23 cellular contexts compared by ENCODE assay signal in genomic region chr5:167665841-167666375, GRCh38.
"Had no signal": no experiment of that assay in that cellular context is flagged by ENCODE, and none has a peak within 500 bp of the region (broad histone marks: within the 10 kb centered on the region; RNA-seq: fewer than 3 reads in every experiment).

No MANE protein-coding gene starts in this region.

- H3K4me1 ChIP-seq: upper lobe of right lung had no signal

- H3K27ac Mint-ChIP-seq: activated CD4-positive, alpha-beta memory T cell treated with anti-CD3 and anti-CD28 coated beads, Interleukin-2, amount 10 ng/mL, durations not matched to agents 7 days and 5 days; activated CD4-positive, alpha-beta T cell treated with anti-CD3 and anti-CD28 coated beads, Interleukin-2, amount 10 ng/mL, durations not matched to agents 24 days and 14 days; activated T-helper 1 cell treated with anti-CD3 and anti-CD28 coated beads, Interleukin-12 subunit alpha, Interleukin-12 subunit beta, Interleukin-2, Interleukin-4 antibody, amounts not matched to agents 30 ng/mL and 10 ng/mL and 1 ng/mL, durations not matched to agents 14 hours and 24 hours and 36 hours; naive thymus-derived CD4-positive, alpha-beta T cell had no signal

- H3K36me3 ChIP-seq: brain microvascular endothelial cell, upper lobe of right lung had no signal

- H3K9me3 Mint-ChIP-seq: activated CD4-positive, alpha-beta memory T cell treated with anti-CD3 and anti-CD28 coated beads, Interleukin-2, amount 10 ng/mL, durations not matched to agents 7 days and 5 days; activated CD4-positive, alpha-beta T cell treated with anti-CD3 and anti-CD28 coated beads, Interleukin-2, amount 10 ng/mL, durations not matched to agents 24 days and 14 days; activated T-helper 1 cell treated with anti-CD3 and anti-CD28 coated beads, Interleukin-12 subunit alpha, Interleukin-12 subunit beta, Interleukin-2, Interleukin-4 antibody, amounts not matched to agents 30 ng/mL and 10 ng/mL and 1 ng/mL, durations not matched to agents 14 hours and 24 hours and 36 hours; neural crest cell had no signal

- H3K27ac ChIP-seq: brain microvascular endothelial cell, upper lobe of right lung, VCaP had no signal

- H3K4me1 Mint-ChIP-seq: activated CD4-positive, alpha-beta memory T cell treated with anti-CD3 and anti-CD28 coated beads, Interleukin-2, amount 10 ng/mL, durations not matched to agents 7 days and 5 days; activated CD4-positive, alpha-beta T cell treated with anti-CD3 and anti-CD28 coated beads, Interleukin-2, amount 10 ng/mL, durations not matched to agents 24 days and 14 days; central memory CD8-positive, alpha-beta T cell; naive thymus-derived CD4-positive, alpha-beta T cell had no signal

- H3K4me3 ChIP-seq: upper lobe of right lung had no signal

- H3K27me3 ChIP-seq: brain microvascular endothelial cell, upper lobe of right lung had no signal

- H3K9me3 ChIP-seq: upper lobe of right lung had no signal

- H3K4me3 Mint-ChIP-seq: activated CD4-positive, alpha-beta memory T cell treated with anti-CD3 and anti-CD28 coated beads, Interleukin-2, amount 10 ng/mL, durations not matched to agents 7 days and 5 days; activated CD4-positive, alpha-beta T cell treated with anti-CD3 and anti-CD28 coated beads, Interleukin-2, amount 10 ng/mL, durations not matched to agents 24 days and 14 days; activated T-helper 1 cell treated with anti-CD3 and anti-CD28 coated beads, Interleukin-12 subunit alpha, Interleukin-12 subunit beta, Interleukin-2, Interleukin-4 antibody, amounts not matched to agents 30 ng/mL and 10 ng/mL and 1 ng/mL, durations not matched to agents 14 hours and 24 hours and 36 hours; central memory CD8-positive, alpha-beta T cell; naive thymus-derived CD4-positive, alpha-beta T cell; neural crest cell had no signal

- H3K36me3 Mint-ChIP-seq: naive thymus-derived CD4-positive, alpha-beta T cell had no signal

- ATAC-seq: activated CD4-positive, CD25-positive, alpha-beta regulatory T cell treated with anti-CD3 and anti-CD28 coated beads, Interleukin-2, amount 50 U/mL, for 24 hours; esophagus mucosa; naive thymus-derived CD4-positive, alpha-beta T cell; stimulated activated naive CD8-positive, alpha-beta T cell treated with anti-CD3 and anti-CD28 coated beads, Interleukin-15, Interleukin-2, amounts not matched to agents 100 U/mL and 50 U/mL, for 24 hours; upper lobe of right lung had no signal

- H3K27me3 Mint-ChIP-seq: activated CD4-positive, alpha-beta memory T cell treated with anti-CD3 and anti-CD28 coated beads, Interleukin-2, amount 10 ng/mL, durations not matched to agents 7 days and 5 days; activated CD4-positive, alpha-beta T cell treated with anti-CD3 and anti-CD28 coated beads, Interleukin-2, amount 10 ng/mL, durations not matched to agents 24 days and 14 days; central memory CD8-positive, alpha-beta T cell had no signal

- FAIRE-seq: colon, endothelial cell of umbilical vein, frontal cortex had no signal

- DNase-seq: activated CD4-positive, alpha-beta memory T cell treated with anti-CD3 and anti-CD28 coated beads, Interleukin-2, amount 10 ng/mL, durations not matched to agents 7 days and 5 days; activated CD4-positive, alpha-beta T cell treated with anti-CD3 and anti-CD28 coated beads, Interleukin-2, amount 10 ng/mL, durations not matched to agents 24 days and 14 days; activated gamma-delta T cell; activated naive CD4-positive, alpha-beta T cell treated with anti-CD3 and anti-CD28 coated beads, Interleukin-2, amount 50 U/mL, for 16 hours; anterior cingulate cortex; brain microvascular endothelial cell; effector memory CD4-positive, alpha-beta T cell; glutamatergic neuron; hippocampal formation; mesenchymal stem cell; naive thymus-derived CD4-positive, alpha-beta T cell; stimulated activated CD4-positive, alpha-beta T cell treated with anti-CD3 and anti-CD28 coated beads, Interleukin-4, amount 100 ng/mL, for 24 hours; stimulated activated naive CD8-positive, alpha-beta T cell treated with anti-CD3 and anti-CD28 coated beads, Interleukin-15, Interleukin-2, amounts not matched to agents 100 U/mL and 50 U/mL, for 24 hours; upper lobe of right lung had no signal
